29 cellular contexts compared by ENCODE assay signal in genomic region chr7:116807011-116807560, GRCh38.
"Had no signal": no experiment of that assay in that cellular context is flagged by ENCODE, and none has a peak within 500 bp of the region (broad histone marks: within the 10 kb centered on the region; RNA-seq: fewer than 3 reads in every experiment).

No MANE protein-coding gene starts in this region.

- H3K27ac Mint-ChIP-seq: naive B cell; natural killer cell; nephron progenitor cell; neural progenitor cell; stimulated activated naive CD8-positive, alpha-beta T cell treated with anti-CD3 and anti-CD28 coated beads, Interleukin-15, Interleukin-2, amounts not matched to agents 100 ng/mL and 50 ng/mL, for 24 hours; type B pancreatic cell had no signal

- H3K36me3 Mint-ChIP-seq: mesothelial cell of epicardium, naive B cell, natural killer cell, neural progenitor cell, type B pancreatic cell had no signal

- ATAC-seq: left lobe of liver, lower lobe of right lung, natural killer cell, psoas muscle, sciatic nerve had no signal

- H2AFZ ChIP-seq: parathyroid adenoma had no signal

- H3K9ac ChIP-seq: neural progenitor cell, parathyroid adenoma had no signal

- H3K27ac ChIP-seq: lower lobe of right lung, neural progenitor cell, neutrophil, parathyroid adenoma, right atrium auricular region, skin epidermis, suprapubic skin, thoracic aorta, tibial artery, uterus had no signal

- H3K36me3 ChIP-seq: lower lobe of right lung, neural progenitor cell, neutrophil, right atrium auricular region, suprapubic skin, thoracic aorta, tibial artery, uterus had no signal

- DNase-seq: hypothalamus; islet precursor cell; lower lobe of right lung; mammary epithelial cell; mesendoderm; naive B cell; natural killer cell; nephron progenitor cell; occipital lobe; psoas muscle; stimulated activated CD4-positive, alpha-beta T cell treated with anti-CD3 and anti-CD28 coated beads, Interleukin-12 subunit alpha, Interleukin-12 subunit beta, amount 100 ng/mL, for 4 hours; stimulated activated CD4-positive, alpha-beta T cell treated with anti-CD3 and anti-CD28 coated beads, Interleukin-15, amount 100 ng/mL, for 24 hours; stimulated activated CD4-positive, alpha-beta T cell treated with anti-CD3 and anti-CD28 coated beads, Interleukin-2, amount 100 ng/mL, for 24 hours; stimulated activated CD4-positive, alpha-beta T cell treated with anti-CD3 and anti-CD28 coated beads, Interleukin-4, amount 100 ng/mL, for 1 hour; stimulated activated naive CD4-positive, alpha-beta T cell; tibial artery; uterus had no signal

- H3K4me3 Mint-ChIP-seq: mesothelial cell of epicardium; naive B cell; natural killer cell; nephron progenitor cell; neural progenitor cell; stimulated activated naive CD8-positive, alpha-beta T cell treated with anti-CD3 and anti-CD28 coated beads, Interleukin-15, Interleukin-2, amounts not matched to agents 100 ng/mL and 50 ng/mL, for 24 hours; type B pancreatic cell had no signal

- H3K4me3 ChIP-seq: lower lobe of right lung, neural progenitor cell, psoas muscle, right atrium auricular region, skin epidermis, suprapubic skin, thoracic aorta, tibial artery, uterus had no signal

- H3K4me2 ChIP-seq: neural progenitor cell had no signal

- H3K79me2 ChIP-seq: parathyroid adenoma had no signal

- H3K9me3 Mint-ChIP-seq: mesothelial cell of epicardium; natural killer cell; nephron progenitor cell; neural progenitor cell; stimulated activated naive CD8-positive, alpha-beta T cell treated with anti-CD3 and anti-CD28 coated beads, Interleukin-15, Interleukin-2, amounts not matched to agents 100 ng/mL and 50 ng/mL, for 24 hours; type B pancreatic cell had no signal

- H3K27me3 Mint-ChIP-seq: type B pancreatic cell had no signal

- H3K9me3 ChIP-seq: lower lobe of right lung, neutrophil, psoas muscle, right atrium auricular region, suprapubic skin, thoracic aorta, tibial artery, uterus had no signal

- H3K27me3 ChIP-seq: neural progenitor cell, neutrophil, right atrium auricular region, suprapubic skin, tibial artery, uterus had no signal
